8 cellular contexts compared by ENCODE assay signal in genomic region chr22:33271390-33272161, GRCh38.
DNase-seq lines count a peak whose midpoint lies in the region; ATAC-seq and TF ChIP-seq lines count a peak whose summit lies in the region.

No MANE protein-coding gene starts in this region.

- DNase-seq in EH (ENCODE audit: low read depth) (peak; percentile 5), NCI-H1092 treated with DMSO at 0.1 percent for 48 hours (lab: John Stamatoyannopoulos, UW) (peak; percentile 84), left cardiac atrium (peak; percentile 70), NCI-H128 (lab: John Stamatoyannopoulos, UW; ENCODE audit: unreplicated experiment) (no peak), DMS53 (lab: John Stamatoyannopoulos, UW) (no peak), DMS79 treated with DMSO at 0.1 percent for 48 hours (lab: John Stamatoyannopoulos, UW) (no peak)
- no peak for DNase-seq in CD4-positive, alpha-beta T cell

- no peaks in the 10 kb centered on the region for H3K36me3 Mint-ChIP-seq in CD4-positive, alpha-beta T cell (ENCODE audit: low read depth)

- TF ChIP-seq CTCF in CD4-positive, alpha-beta T cell (IDR thresholded peaks at IDR 0.05): no peak

- no peaks in the 10 kb centered on the region for H3K27me3 Mint-ChIP-seq in CD4-positive, alpha-beta T cell

- H3K4me1 Mint-ChIP-seq in CD4-positive, alpha-beta T cell (ENCODE audit: low read depth): no peaks in the 10 kb centered on the region

- ATAC-seq in GM21619 (IDR thresholded peaks at IDR 0.05; ENCODE audit: unreplicated experiment) (peak; percentile 59), left cardiac atrium (peak; percentile 89 to 91)
- ATAC-seq in CD4-positive, alpha-beta T cell (ENCODE audit: poor library complexity): no peak

- no peak overlapping the region for H3K27ac Mint-ChIP-seq in CD4-positive, alpha-beta T cell

- H3K4me3 Mint-ChIP-seq in CD4-positive, alpha-beta T cell: no peak overlapping the region

- H3K27me3 ChIP-seq in CD4-positive, alpha-beta T cell (ENCODE audit: control insufficient read depth, insufficient read depth, low read length): no peaks in the 10 kb centered on the region

- H3K9me3 ChIP-seq in CD4-positive, alpha-beta T cell (ENCODE audit: control insufficient read depth, low read length): no peaks in the 10 kb centered on the region

- CTCF ChIA-PET in CD4-positive, alpha-beta T cell (lab: Charles Lee): no interaction called here

- H3K9me3 Mint-ChIP-seq in CD4-positive, alpha-beta T cell: no peaks in the 10 kb centered on the region

- POLR2A ChIA-PET in CD4-positive, alpha-beta T cell (lab: Charles Lee): no interaction called here

- no peak overlapping the region for H3K27ac ChIP-seq in CD4-positive, alpha-beta T cell (ENCODE audit: low read depth, low read length)

- intact Hi-C loops in left cardiac atrium (cut with DNase I): no loop called here
- intact Hi-C loops in CD4-positive, alpha-beta T cell (cut with DNase I, micrococcal nuclease): no loop called here

Comparison
In these comparisons a context has a peak if more than half of its experiments do, and no peak if none do; other contexts are left out.
1. DNase-seq: peak in EH (single experiment), NCI-H1092 treated with DMSO at 0.1 percent for 48 hours (single experiment) and left cardiac atrium (single experiment); none in NCI-H128 (single experiment), DMS53 (single experiment), CD4-positive, alpha-beta T cell (0 of 10) and DMS79 treated with DMSO at 0.1 percent for 48 hours (single experiment).